ENCODE assay signal across 8 cellular contexts in genomic region chr16:24988593-24989338, GRCh38. TPM values are rescaled to one million over a fixed set of nuclear protein-coding genes. Genes with fewer than 3 reads are reported as not detected.
DNase-seq lines count a peak whose midpoint lies in the region; ATAC-seq and TF ChIP-seq lines count a peak whose summit lies in the region.

No MANE protein-coding gene starts in this region.

- H3K9ac ChIP-seq in HUES48 (ENCODE audit: low read depth, low read length): no peak overlapping the region

- no peaks in the 10 kb centered on the region for H3K27me3 ChIP-seq in HUES48 (ENCODE audit: control insufficient read depth, insufficient read depth, low read length)

- H3K9me3 Mint-ChIP-seq in WTC11: no peaks in the 10 kb centered on the region

- no peak overlapping the region for H3K4me3 ChIP-seq in HUES48 (ENCODE audit: low read depth, low read length)

- CTCF ChIA-PET in WTC11 (lab: Charles Lee): interaction anchor here (1.5 kb wide), 2 partner anchors 10 to 236 kb away, joined by 3 read pairs; no protein-coding TSS in a partner anchor

- TF ChIP-seq CTCF in WTC11 (IDR thresholded peaks at IDR 0.05): no peak

- ATAC-seq in WTC11: peak; percentile 65
- ATAC-seq in HG02973 (IDR thresholded peaks at IDR 0.05; ENCODE audit: unreplicated experiment): no peak
- ATAC-seq in GM19328 (IDR thresholded peaks at IDR 0.05; ENCODE audit: unreplicated experiment): no peak

- no peak for DNase-seq in WTC11 (ENCODE audit: low spot score)
- DNase-seq in globus pallidus (ENCODE audit: low spot score): peak; percentile 72
- DNase-seq in renal cortical epithelial cell (ENCODE audit: low read depth): peak; percentile 47
- no peak for DNase-seq in D341Med (ENCODE audit: low spot score)
- DNase-seq in ecto neural progenitor cell (ENCODE audit: low spot score): no peak

- no peak overlapping the region for H3K4me3 Mint-ChIP-seq in WTC11

- peaks cover 28% of the 10 kb centered on the region for H3K4me1 Mint-ChIP-seq in WTC11

- H3K36me3 ChIP-seq in HUES48 (ENCODE audit: control insufficient read depth, insufficient read depth, low read length): no peaks in the 10 kb centered on the region

- H3K9me3 ChIP-seq in HUES48 (ENCODE audit: control insufficient read depth, insufficient read depth, low read length): no peaks in the 10 kb centered on the region

- H3K4me1 ChIP-seq in HUES48 (ENCODE audit: control insufficient read depth, insufficient read depth, low read length): peaks cover 4% of the 10 kb centered on the region; the same call in 1 of the 2 replicates

- H3K27ac ChIP-seq in HUES48 (ENCODE audit: low read depth, low read length): peak overlapping the region; percentile 26

- peak overlapping the region; percentile 28 for H3K27ac Mint-ChIP-seq in WTC11

- POLR2A ChIA-PET in WTC11 (lab: Charles Lee): no interaction called here

- no peaks in the 10 kb centered on the region for H3K36me3 Mint-ChIP-seq in WTC11

- no peaks in the 10 kb centered on the region for H3K27me3 Mint-ChIP-seq in WTC11 (ENCODE audit: low read depth)

TF ChIP-seq in WTC11, 78 proteins besides CTCF, POLR2A, EP300 and RAD21:
- no peak for TF ChIP-seq ARID4B (CRISPR knock-in tag; IDR thresholded peaks at IDR 0.05; ENCODE audit: borderline replicate concordance)
- no peak for TF ChIP-seq ERG (CRISPR knock-in tag; IDR thresholded peaks at IDR 0.05)
- TF ChIP-seq SMAD4 (CRISPR knock-in tag; IDR thresholded peaks at IDR 0.05): no peak
- no peak for TF ChIP-seq ZNF532 (CRISPR knock-in tag; IDR thresholded peaks at IDR 0.05; ENCODE audit: borderline replicate concordance)
- no peak for TF ChIP-seq NFE2L1 (CRISPR knock-in tag; IDR thresholded peaks at IDR 0.05)
- TF ChIP-seq RELA (CRISPR knock-in tag; IDR thresholded peaks at IDR 0.05; ENCODE audit: borderline replicate concordance): no peak

RNA-seq across cellular contexts. Expression of gene ARHGAP17, which starts 26.4 kb away (rescaled TPM):
- total RNA-seq in WTC11 (2021) (69.9 to 84.5 TPM (median 78.9 TPM) in 3 replicates), renal cortical epithelial cell (10.4 and 55.3 TPM in 2 replicates)

Comparison
In these comparisons a context has a peak if more than half of its experiments do, and no peak if none do; other contexts are left out.
1. DNase-seq: peak in globus pallidus (single experiment) and renal cortical epithelial cell (single experiment); none in WTC11 (single experiment), D341Med (single experiment) and ecto neural progenitor cell (single experiment).